Comparison of ENCODE assay signal across 9 cellular contexts in genomic region chr10:18689498-18689897, GRCh38. TPM values are rescaled to one million over a fixed set of nuclear protein-coding genes. Genes with fewer than 3 reads are reported as not detected.
DNase-seq lines count a peak whose midpoint lies in the region; ATAC-seq and TF ChIP-seq lines count a peak whose summit lies in the region.
"Had no signal": no experiment of that assay in that cellular context is flagged by ENCODE, and none has a peak within 500 bp of the region (broad histone marks: within the 10 kb centered on the region; RNA-seq: fewer than 3 reads in every experiment).

No MANE protein-coding gene starts in this region.

- H3K9me3 ChIP-seq in heart left ventricle: no peaks in the 10 kb centered on the region
- H3K9me3 ChIP-seq in CD8-positive, alpha-beta memory T cell (ENCODE audit: low read length): no peaks in the 10 kb centered on the region

- no peak for DNase-seq in heart left ventricle
- no peak for DNase-seq in left ventricle myocardium superior
- DNase-seq in NOMO-1 treated with DMSO at 0.1 percent for 48 hours (lab: John Stamatoyannopoulos, UW; ENCODE audit: unreplicated experiment): peak; percentile 37
- peak; percentile 47 for DNase-seq in epithelial cell of esophagus (ENCODE audit: low read depth)
- no peak for DNase-seq in type B pancreatic cell (ENCODE audit: extremely low spot score, unreplicated experiment)
- DNase-seq in CD8-positive, alpha-beta memory T cell: no peak
- no peak for DNase-seq in MV-4-11 (lab: John Stamatoyannopoulos, UW)
- DNase-seq: cortex of kidney had no signal

- H3K4me1 ChIP-seq in heart left ventricle: no peaks in the 10 kb centered on the region
- H3K4me1 ChIP-seq in CD8-positive, alpha-beta memory T cell (ENCODE audit: insufficient read depth, low read length): no peaks in the 10 kb centered on the region

- no peak overlapping the region for H3K27ac ChIP-seq in heart left ventricle
- no peak overlapping the region for H3K27ac ChIP-seq in CD8-positive, alpha-beta memory T cell (ENCODE audit: low read depth, low read length)

- CTCF ChIA-PET in CD8-positive, alpha-beta memory T cell (lab: Charles Lee): no interaction called here

- POLR2A ChIA-PET in CD8-positive, alpha-beta memory T cell (lab: Charles Lee): no interaction called here

- no peaks in the 10 kb centered on the region for H3K36me3 Mint-ChIP-seq in type B pancreatic cell
- H3K36me3 Mint-ChIP-seq in CD8-positive, alpha-beta memory T cell: no peaks in the 10 kb centered on the region

- no peaks in the 10 kb centered on the region for H3K27me3 Mint-ChIP-seq in type B pancreatic cell
- H3K27me3 Mint-ChIP-seq in CD8-positive, alpha-beta memory T cell: peaks cover 8 to 11% of the 10 kb centered on the region in 2 donors

- TF ChIP-seq POLR2A in heart left ventricle (IDR thresholded peaks at IDR 0.05): no peak

- intact Hi-C loops in heart left ventricle (cut with DNase I): no loop called here
- intact Hi-C loops in left ventricle myocardium superior (cut with micrococcal nuclease): no loop called here

- 13 to 19% (median 15%) methylated on average over 3 of the region's 3 CpGs for WGBS in heart left ventricle, 4 donors

- H3K9me3 Mint-ChIP-seq in type B pancreatic cell: peaks cover 2% of the 10 kb centered on the region
- H3K9me3 Mint-ChIP-seq in CD8-positive, alpha-beta memory T cell: no peaks in the 10 kb centered on the region

- ATAC-seq in heart left ventricle: no peak
- ATAC-seq in left ventricle myocardium superior: no peak
- no peak for ATAC-seq in HG02870 (IDR thresholded peaks at IDR 0.05; ENCODE audit: unreplicated experiment)

- peak overlapping the region; percentile 82 for H3K27ac Mint-ChIP-seq in type B pancreatic cell
- no peak overlapping the region for H3K27ac Mint-ChIP-seq in CD8-positive, alpha-beta memory T cell

- TF ChIP-seq CTCF in heart left ventricle (IDR thresholded peaks at IDR 0.05) (peak in 10 of 12 donors; percentile 26 to 56 (median 43)), epithelial cell of esophagus (IDR thresholded peaks at IDR 0.05; ENCODE audit: insufficient read depth, low read depth, low read length, missing control alignments) (peak; percentile 53), type B pancreatic cell (conservative IDR thresholded peaks at IDR 0.05) (peak; percentile 70)

- H3K36me3 ChIP-seq in heart left ventricle: no peaks in the 10 kb centered on the region
- H3K36me3 ChIP-seq in CD8-positive, alpha-beta memory T cell (ENCODE audit: insufficient read depth, low read length): no peaks in the 10 kb centered on the region

- H3K4me3 ChIP-seq in heart left ventricle (no peak overlapping the region), epithelial cell of esophagus (ENCODE audit: low read length) (no peak overlapping the region)
- no peak overlapping the region for H3K4me3 ChIP-seq in CD8-positive, alpha-beta memory T cell (ENCODE audit: low read length)

- peaks cover 6% of the 10 kb centered on the region for H3K4me1 Mint-ChIP-seq in type B pancreatic cell (ENCODE audit: unreplicated experiment)
- peaks cover 0 to 4% (median 2%) of the 10 kb centered on the region in 3 donors for H3K4me1 Mint-ChIP-seq in CD8-positive, alpha-beta memory T cell

- no peaks in the 10 kb centered on the region for H3K27me3 ChIP-seq in heart left ventricle
- H3K27me3 ChIP-seq in CD8-positive, alpha-beta memory T cell (ENCODE audit: insufficient read depth, low read length, poor library complexity, severe bottlenecking): no peaks in the 10 kb centered on the region

- H3K4me3 Mint-ChIP-seq in type B pancreatic cell: peak overlapping the region; percentile 23
- H3K4me3 Mint-ChIP-seq in CD8-positive, alpha-beta memory T cell: no peak overlapping the region

RNA-seq across cellular contexts. Expression of gene ARL5B, which starts 30.3 kb away (rescaled TPM):
- 10 to 100 TPM in 1 of 9 donors, 1 to 10 TPM in 8; 4.7 to 10.2 (median 6.9) TPM for total RNA-seq in heart left ventricle
- polyA plus RNA-seq in heart left ventricle: 1 to 10 TPM; 1.9 to 6.5 TPM
- total RNA-seq in left ventricle myocardium superior: 6.9 TPM
- 34.9 and 38.0 TPM in 2 replicates for total RNA-seq in type B pancreatic cell (ENCODE audit: low replicate concordance)
- total RNA-seq in CD8-positive, alpha-beta memory T cell: 1 to 10 TPM; 9.0 to 9.5 TPM
- polyA plus RNA-seq in CD8-positive, alpha-beta memory T cell: 0.98 TPM

RNA-seq across cellular contexts. Expression of gene NSUN6, which starts 38.1 kb away (rescaled TPM):
- 1 to 10 TPM; 3.1 to 10.0 (median 7.5) TPM for total RNA-seq in heart left ventricle
- polyA plus RNA-seq in heart left ventricle: 1 to 10 TPM; 6.9 to 7.8 TPM
- 6.7 TPM for total RNA-seq in left ventricle myocardium superior
- 10.6 and 14.3 TPM in 2 replicates for total RNA-seq in type B pancreatic cell (ENCODE audit: low replicate concordance)
- 10 to 100 TPM; 14.1 to 16.4 TPM for total RNA-seq in CD8-positive, alpha-beta memory T cell
- polyA plus RNA-seq in CD8-positive, alpha-beta memory T cell: 8.6 TPM

Comparison
In these comparisons a context has a peak if more than half of its experiments do, and no peak if none do; other contexts are left out.
1. DNase-seq: peak in NOMO-1 treated with DMSO at 0.1 percent for 48 hours (single experiment) and epithelial cell of esophagus (single experiment); none in heart left ventricle (0 of 5), left ventricle myocardium superior (single experiment), type B pancreatic cell (single experiment), CD8-positive, alpha-beta memory T cell (0 of 5) and MV-4-11 (single experiment).
2. Peak in every context shown above with its lines, with median percentiles within 50 percentile points of each other: CTCF ChIP-seq.